In the genomic region with DNA sequence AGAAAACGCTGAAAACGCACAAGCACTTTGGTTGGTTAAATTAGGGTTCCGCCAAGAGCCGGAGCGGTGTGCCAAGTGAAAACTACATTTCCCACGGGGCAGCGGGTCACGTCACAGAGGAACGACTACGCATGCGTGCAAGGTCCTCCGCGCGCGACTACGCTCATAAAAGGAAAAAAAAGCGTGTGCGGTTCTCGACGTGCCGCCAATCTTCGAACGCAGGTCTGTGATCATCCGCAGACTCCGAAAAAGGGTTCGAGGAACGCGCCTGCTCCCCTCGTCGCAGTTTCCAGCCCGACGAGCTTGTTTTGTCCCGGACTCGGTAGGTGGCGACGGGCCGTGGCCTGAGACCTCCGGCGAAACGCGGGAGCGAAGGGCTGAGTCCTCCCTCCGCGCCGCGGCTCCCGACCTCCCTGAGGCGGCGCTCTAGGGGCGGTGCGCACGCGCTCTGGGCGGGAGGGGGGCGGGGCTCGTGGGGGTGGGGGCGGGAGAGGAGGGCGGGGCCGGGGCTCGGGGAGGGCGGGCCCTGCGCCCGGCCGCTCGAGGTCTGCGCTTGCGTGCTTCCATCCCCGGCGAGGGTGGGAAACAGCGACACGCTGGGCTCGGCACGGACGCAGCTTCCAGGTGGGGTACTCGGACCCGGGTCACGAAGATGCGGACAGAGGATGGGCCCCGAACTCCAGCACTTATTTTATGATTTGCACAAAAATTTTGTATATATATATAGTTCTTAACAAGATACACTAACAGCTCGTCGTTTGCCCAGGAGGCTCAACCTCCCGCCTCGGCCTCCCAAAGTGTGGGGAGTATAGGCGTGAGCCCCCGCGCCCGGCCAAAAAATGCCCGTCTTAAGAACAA, we compare ENCODE assay signal across 1 cellular context.
TF ChIP-seq lines count a peak whose summit lies in the region.

Gene SGF29, plus strand, starts transcription at position 145 of the 858 bp plus-strand sequence. CDS start 27,150 bp downstream, outside the sequence.

TF ChIP-seq in HepG2, 621 proteins besides CTCF, POLR2A, EP300 and RAD21 (continued from another document and continues in another):
- TF ChIP-seq NCOA5 (CRISPR knock-in tag; IDR thresholded peaks at IDR 0.05): no peak
- no peak for TF ChIP-seq RFX3 (CRISPR knock-in tag; IDR thresholded peaks at IDR 0.05)
- no peak for TF ChIP-seq SMARCE1 (IDR thresholded peaks at IDR 0.05; ENCODE audit: borderline replicate concordance)
- no peak for TF ChIP-seq RAD51 (IDR thresholded peaks at IDR 0.05; ENCODE audit: borderline replicate concordance)
- TF ChIP-seq ZNF766 (CRISPR knock-in tag; IDR thresholded peaks at IDR 0.05; ENCODE audit: borderline replicate concordance): peak; percentile 95; the same call in 1 of the 2 replicates
- TF ChIP-seq ZNF30 (CRISPR knock-in tag; IDR thresholded peaks at IDR 0.05): no peak
- no peak for TF ChIP-seq ZNF646 (CRISPR knock-in tag; IDR thresholded peaks at IDR 0.05)
- no peak for TF ChIP-seq RFX1 (IDR thresholded peaks at IDR 0.05)
- 0 out of 2 replicates have a peak, but pooled peaks have one; percentile 16 for TF ChIP-seq SMYD3 (CRISPR knock-in tag; IDR thresholded peaks at IDR 0.05)
- 0 out of 2 replicates have a peak, but pooled peaks have one; percentile 89 for TF ChIP-seq ZNF619 (CRISPR knock-in tag; IDR thresholded peaks at IDR 0.05)
- TF ChIP-seq HMG20B (CRISPR knock-in tag; conservative IDR thresholded peaks at IDR 0.05): no peak; the same call in 1 of the 2 replicates
- TF ChIP-seq FOXK1 (CRISPR knock-in tag; IDR thresholded peaks at IDR 0.05; ENCODE audit: borderline replicate concordance, low read depth): peak; percentile 82; the same call in 1 of the 2 replicates
- TF ChIP-seq JUN (CRISPR knock-in tag; IDR thresholded peaks at IDR 0.05): peak; percentile 78
- TF ChIP-seq ZNF160 (CRISPR knock-in tag; IDR thresholded peaks at IDR 0.05): peak; percentile 92; the same call in 1 of the 2 replicates
- peak; percentile 96 for TF ChIP-seq ZNF678 (CRISPR knock-in tag; IDR thresholded peaks at IDR 0.05)
- no peak for TF ChIP-seq FOXJ3 (CRISPR knock-in tag; IDR thresholded peaks at IDR 0.05; ENCODE audit: borderline replicate concordance)
- peak; percentile 45; the same call in 1 of the 2 replicates for TF ChIP-seq SNAPC2 (CRISPR knock-in tag; IDR thresholded peaks at IDR 0.05)
- TF ChIP-seq ZNF121 (CRISPR knock-in tag; IDR thresholded peaks at IDR 0.05): no peak
- peak; percentile 84 for TF ChIP-seq GABPB1 (CRISPR knock-in tag; IDR thresholded peaks at IDR 0.05)
- TF ChIP-seq ATF1 (CRISPR knock-in tag; IDR thresholded peaks at IDR 0.05): peak; percentile 92
- TF ChIP-seq, protein P1, sequence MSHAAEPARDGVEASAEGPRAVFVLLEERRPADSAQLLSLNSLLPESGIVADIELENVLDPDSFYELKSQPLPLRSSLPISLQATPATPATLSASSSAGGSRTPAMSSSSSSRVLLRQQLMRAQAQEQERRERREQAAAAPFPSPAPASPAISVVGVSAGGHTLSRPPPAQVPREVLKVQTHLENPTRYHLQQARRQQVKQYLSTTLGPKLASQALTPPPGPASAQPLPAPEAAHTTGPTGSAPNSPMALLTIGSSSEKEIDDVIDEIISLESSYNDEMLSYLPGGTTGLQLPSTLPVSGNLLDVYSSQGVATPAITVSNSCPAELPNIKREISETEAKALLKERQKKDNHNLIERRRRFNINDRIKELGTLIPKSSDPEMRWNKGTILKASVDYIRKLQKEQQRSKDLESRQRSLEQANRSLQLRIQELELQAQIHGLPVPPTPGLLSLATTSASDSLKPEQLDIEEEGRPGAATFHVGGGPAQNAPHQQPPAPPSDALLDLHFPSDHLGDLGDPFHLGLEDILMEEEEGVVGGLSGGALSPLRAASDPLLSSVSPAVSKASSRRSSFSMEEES (CRISPR knock-in tag; IDR thresholded peaks at IDR 0.05): peak; percentile 80
- 0 out of 2 replicates have a peak, but pooled peaks have one; percentile 81 for TF ChIP-seq ZNF550 (CRISPR knock-in tag; IDR thresholded peaks at IDR 0.05; ENCODE audit: borderline replicate concordance)
- TF ChIP-seq SYNCRIP (IDR thresholded peaks at IDR 0.05; ENCODE audit: insufficient read depth, low read depth, low read length): no peak
- TF ChIP-seq ZNF75D (CRISPR knock-in tag; IDR thresholded peaks at IDR 0.05; ENCODE audit: borderline replicate concordance): no peak
- TF ChIP-seq HOXA7 (CRISPR knock-in tag; IDR thresholded peaks at IDR 0.05): no peak
- no peak for TF ChIP-seq ZNF816 (CRISPR knock-in tag; IDR thresholded peaks at IDR 0.05; ENCODE audit: borderline replicate concordance)
- TF ChIP-seq SP5 (CRISPR knock-in tag; IDR thresholded peaks at IDR 0.05; ENCODE audit: borderline replicate concordance, low read depth): peak; percentile 37
- no peak; the same call in 1 of the 2 replicates for TF ChIP-seq JUND (CRISPR knock-in tag; IDR thresholded peaks at IDR 0.05)
- TF ChIP-seq TERF1 (CRISPR knock-in tag; IDR thresholded peaks at IDR 0.05): 0 out of 2 replicates have a peak, but pooled peaks have one; percentile 73
- TF ChIP-seq STAT6 (CRISPR knock-in tag; IDR thresholded peaks at IDR 0.05; ENCODE audit: borderline replicate concordance): peak; percentile 73; the same call in 1 of the 2 replicates
- TF ChIP-seq ZNF776 (CRISPR knock-in tag; IDR thresholded peaks at IDR 0.05): peak; percentile 81
- TF ChIP-seq ZNF510 (CRISPR knock-in tag; IDR thresholded peaks at IDR 0.05; ENCODE audit: low read depth): peak; percentile 97
- no peak for TF ChIP-seq THYN1 (CRISPR knock-in tag; IDR thresholded peaks at IDR 0.05; ENCODE audit: borderline replicate concordance, low read depth)
- peak; percentile 83 for TF ChIP-seq PHF20 (CRISPR knock-in tag; IDR thresholded peaks at IDR 0.05)
- TF ChIP-seq KAT2B (IDR thresholded peaks at IDR 0.05; ENCODE audit: borderline replicate concordance, low read depth, low read length): no peak
- TF ChIP-seq ZBTB26 (CRISPR knock-in tag; IDR thresholded peaks at IDR 0.05; ENCODE audit: borderline replicate concordance): 0 out of 2 replicates have a peak, but pooled peaks have one; percentile 78
- peak; percentile 97 for TF ChIP-seq ATF7-NPFF (CRISPR knock-in tag; IDR thresholded peaks at IDR 0.05; ENCODE audit: low read depth)
- no peak for TF ChIP-seq ZNF17 (CRISPR knock-in tag; IDR thresholded peaks at IDR 0.05)
- TF ChIP-seq U2AF1 (optimal IDR thresholded peaks at IDR 0.05; ENCODE audit: low read depth, low read length): peak; percentile 93
- peak; percentile 96; the same call in 1 of the 2 replicates for TF ChIP-seq ZNF782 (CRISPR knock-in tag; IDR thresholded peaks at IDR 0.05; ENCODE audit: borderline replicate concordance)
- TF ChIP-seq, protein P2, sequence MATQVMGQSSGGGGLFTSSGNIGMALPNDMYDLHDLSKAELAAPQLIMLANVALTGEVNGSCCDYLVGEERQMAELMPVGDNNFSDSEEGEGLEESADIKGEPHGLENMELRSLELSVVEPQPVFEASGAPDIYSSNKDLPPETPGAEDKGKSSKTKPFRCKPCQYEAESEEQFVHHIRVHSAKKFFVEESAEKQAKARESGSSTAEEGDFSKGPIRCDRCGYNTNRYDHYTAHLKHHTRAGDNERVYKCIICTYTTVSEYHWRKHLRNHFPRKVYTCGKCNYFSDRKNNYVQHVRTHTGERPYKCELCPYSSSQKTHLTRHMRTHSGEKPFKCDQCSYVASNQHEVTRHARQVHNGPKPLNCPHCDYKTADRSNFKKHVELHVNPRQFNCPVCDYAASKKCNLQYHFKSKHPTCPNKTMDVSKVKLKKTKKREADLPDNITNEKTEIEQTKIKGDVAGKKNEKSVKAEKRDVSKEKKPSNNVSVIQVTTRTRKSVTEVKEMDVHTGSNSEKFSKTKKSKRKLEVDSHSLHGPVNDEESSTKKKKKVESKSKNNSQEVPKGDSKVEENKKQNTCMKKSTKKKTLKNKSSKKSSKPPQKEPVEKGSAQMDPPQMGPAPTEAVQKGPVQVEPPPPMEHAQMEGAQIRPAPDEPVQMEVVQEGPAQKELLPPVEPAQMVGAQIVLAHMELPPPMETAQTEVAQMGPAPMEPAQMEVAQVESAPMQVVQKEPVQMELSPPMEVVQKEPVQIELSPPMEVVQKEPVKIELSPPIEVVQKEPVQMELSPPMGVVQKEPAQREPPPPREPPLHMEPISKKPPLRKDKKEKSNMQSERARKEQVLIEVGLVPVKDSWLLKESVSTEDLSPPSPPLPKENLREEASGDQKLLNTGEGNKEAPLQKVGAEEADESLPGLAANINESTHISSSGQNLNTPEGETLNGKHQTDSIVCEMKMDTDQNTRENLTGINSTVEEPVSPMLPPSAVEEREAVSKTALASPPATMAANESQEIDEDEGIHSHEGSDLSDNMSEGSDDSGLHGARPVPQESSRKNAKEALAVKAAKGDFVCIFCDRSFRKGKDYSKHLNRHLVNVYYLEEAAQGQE (IDR thresholded peaks at IDR 0.05; ENCODE audit: borderline replicate concordance in 1 of 2, low read depth in 1 of 2, low read length in 2 of 2): peak in 1 of 2 experiments; percentile 45; a peak in 1 of 4 replicates
- peak; percentile 95 for TF ChIP-seq IKZF4 (CRISPR knock-in tag; IDR thresholded peaks at IDR 0.05; ENCODE audit: borderline replicate concordance, low read depth, not compliant biosample characterization)
